ENCODE assay signal across 1 cellular context in genomic region chr5:54778783-54779182, GRCh38.
TF ChIP-seq lines count a peak whose summit lies in the region.

No MANE protein-coding gene starts in this region.

TF ChIP-seq in IMR-90, 13 proteins besides CTCF, POLR2A, EP300 and RAD21:
- no peak for TF ChIP-seq BHLHE40 (IDR thresholded peaks at IDR 0.05; ENCODE audit: low read depth, low read length)
- TF ChIP-seq SMC3 (IDR thresholded peaks at IDR 0.05; ENCODE audit: low read depth, low read length): no peak
- TF ChIP-seq RFX5 (IDR thresholded peaks at IDR 0.05; ENCODE audit: low read depth, low read length): no peak
- no peak for TF ChIP-seq USF2 (IDR thresholded peaks at IDR 0.05; ENCODE audit: low read depth, low read length)
- no peak for TF ChIP-seq RCOR1 (IDR thresholded peaks at IDR 0.05; ENCODE audit: insufficient replicate concordance, low read length)
- no peak for TF ChIP-seq CEBPB (IDR thresholded peaks at IDR 0.05; ENCODE audit: low read depth, low read length)
- TF ChIP-seq MAFK (IDR thresholded peaks at IDR 0.05; ENCODE audit: low read depth, low read length): no peak
- no peak for TF ChIP-seq ELK1 (IDR thresholded peaks at IDR 0.05; ENCODE audit: borderline replicate concordance, low read depth, low read length)
- TF ChIP-seq NFE2L2 (IDR thresholded peaks at IDR 0.05; ENCODE audit: low read depth, low read length): no peak
- TF ChIP-seq MXI1 (IDR thresholded peaks at IDR 0.05; ENCODE audit: borderline replicate concordance, low read depth, low read length): no peak
- no peak for TF ChIP-seq FOS (IDR thresholded peaks at IDR 0.05; ENCODE audit: low read depth, low read length)
- no peak for TF ChIP-seq MAZ (IDR thresholded peaks at IDR 0.05; ENCODE audit: borderline replicate concordance, low read depth, low read length)
- TF ChIP-seq CHD1 (IDR thresholded peaks at IDR 0.05; ENCODE audit: low read depth, low read length): no peak
